ENCODE assay signal across 35 cellular contexts in genomic region chr12:111259231-111259630, GRCh38.
"Had no signal": no experiment of that assay in that cellular context is flagged by ENCODE, and none has a peak within 500 bp of the region (broad histone marks: within the 10 kb centered on the region; RNA-seq: fewer than 3 reads in every experiment).

No MANE protein-coding gene starts in this region.

- DNase-seq: Karpas-422, Kasumi-1, MG63, MM.1S, MV-4-11, NCI-H1048, NCI-H1092, NCI-H1092 treated with DMSO at 0.1 percent for 48 hours, NCI-H1105, NCI-H1105 treated with DMSO at 0.1 percent for 48 hours, NCI-H1417, NCI-H1417 treated with DMSO at 0.1 percent for 48 hours, NCI-H1436, NCI-H1436 treated with DMSO at 0.1 percent for 48 hours, NCI-H146, NCI-H1694, NCI-H1694 treated with DMSO at 0.1 percent for 48 hours, NCI-H187, NCI-H187 treated with DMSO at 0.1 percent for 48 hours, NCI-H1930, NCI-H2029, NCI-H2029 treated with DMSO at 0.1 percent for 48 hours, NCI-H2081, NCI-H2081 treated with DMSO at 0.1 percent for 48 hours, NCI-H2107, NCI-H2171, NCI-H2171 treated with DMSO at 0.1 percent for 48 hours, NCI-H2227 treated with DMSO at 0.1 percent for 48 hours, NCI-H226, NCI-H345, NCI-H446, NCI-H446 treated with DMSO at 0.1 percent for 48 hours, NCI-H510A, NCI-H510A treated with DMSO at 0.1 percent for 48 hours, NCI-H524 had no signal

- H3K36me3 ChIP-seq: MG63 had no signal

- H3K4me3 ChIP-seq: MG63 had no signal

- H3K9me3 ChIP-seq: MG63 had no signal
